Comparison of ENCODE assay signal across 19 cellular contexts in the genomic region with DNA sequence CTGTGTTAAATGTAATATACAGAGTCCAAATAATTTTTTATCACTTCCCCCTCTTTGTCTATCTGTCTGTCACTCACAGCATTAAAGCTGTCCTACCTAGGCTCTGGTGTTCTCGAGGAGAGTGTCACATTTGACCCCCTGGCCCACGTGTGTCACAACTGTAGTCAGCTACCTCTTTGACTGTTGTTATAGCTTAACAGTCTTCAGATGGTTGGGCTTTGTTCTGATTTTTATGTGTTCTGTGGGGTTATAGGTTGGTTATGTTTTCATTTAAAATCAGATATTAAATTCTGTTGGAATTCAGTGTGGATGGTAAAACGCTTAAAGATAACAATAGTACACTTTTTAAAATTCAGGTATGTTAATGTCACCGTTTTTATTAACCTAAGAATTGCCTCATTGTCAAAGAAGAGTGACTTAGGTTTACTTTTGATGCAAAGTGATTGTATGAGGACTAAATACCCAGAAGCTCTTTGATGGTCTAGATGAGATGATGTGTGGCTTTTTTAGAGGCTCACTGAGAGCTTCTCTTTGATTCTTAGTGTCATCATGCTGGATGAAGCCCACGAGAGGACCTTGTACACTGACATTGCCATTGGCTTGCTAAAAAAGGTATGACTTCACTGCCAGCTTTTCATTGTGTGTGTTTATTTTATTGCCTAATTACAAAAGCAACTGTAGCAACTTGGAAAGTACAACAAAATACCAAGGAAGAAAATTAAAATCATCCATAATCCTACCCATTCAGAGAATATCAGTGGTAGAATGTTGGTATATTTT.
"Had no signal": no experiment of that assay in that cellular context is flagged by ENCODE, and none has a peak within 500 bp of the region (broad histone marks: within the 10 kb centered on the region; RNA-seq: fewer than 3 reads in every experiment).

No MANE protein-coding gene starts in this region.

- H3K9me3 Mint-ChIP-seq: naive thymus-derived CD8-positive, alpha-beta T cell; type B pancreatic cell had no signal

- FAIRE-seq: endometrium, frontal cortex, islet of Langerhans, urothelium cell line had no signal

- DNase-seq: effector memory CD4-positive, alpha-beta T cell; heart right ventricle; hypothalamus; kidney glomerular epithelial cell; mammary epithelial cell; mucosa of descending colon; naive thymus-derived CD8-positive, alpha-beta T cell; stimulated activated CD4-positive, alpha-beta T cell treated with anti-CD3 and anti-CD28 coated beads, Interleukin-2, amount 100 ng/mL, for 48 hours; stimulated activated naive CD8-positive, alpha-beta T cell treated with anti-CD3 and anti-CD28 coated beads, Interleukin-15, Interleukin-2, amounts not matched to agents 100 U/mL and 50 U/mL, for 24 hours; thyroid gland had no signal

- H3K27me3 ChIP-seq: heart right ventricle, right atrium auricular region, suprapubic skin, thyroid gland had no signal

- H3K9me3 ChIP-seq: heart right ventricle, mucosa of descending colon, right atrium auricular region, suprapubic skin, thyroid gland had no signal

- H3K4me3 ChIP-seq: heart right ventricle, mucosa of descending colon, right atrium auricular region, smooth muscle cell, suprapubic skin, thyroid gland had no signal

- H3K4me1 ChIP-seq: suprapubic skin, thyroid gland had no signal

- H3K27ac Mint-ChIP-seq: naive thymus-derived CD8-positive, alpha-beta T cell; type B pancreatic cell had no signal

- H3K27ac ChIP-seq: heart right ventricle, right atrium auricular region, suprapubic skin, thyroid gland had no signal

- H3K4me3 Mint-ChIP-seq: naive thymus-derived CD8-positive, alpha-beta T cell; type B pancreatic cell had no signal

- ATAC-seq: esophagus mucosa; heart right ventricle; mucosa of descending colon; naive thymus-derived CD8-positive, alpha-beta T cell; stimulated activated naive CD8-positive, alpha-beta T cell treated with anti-CD3 and anti-CD28 coated beads, Interleukin-15, Interleukin-2, amounts not matched to agents 100 U/mL and 50 U/mL, for 24 hours had no signal

- H3K4me2 ChIP-seq: smooth muscle cell had no signal

- H3K27me3 Mint-ChIP-seq: naive thymus-derived CD8-positive, alpha-beta T cell; type B pancreatic cell had no signal
